24 cellular contexts compared by ENCODE assay signal in genomic region chr2:158297120-158297519, GRCh38.
A peak's percentile ranks its signal among the peaks of the same experiment; 100 is the strongest.
DNase-seq lines count a peak whose midpoint lies in the region; ATAC-seq, FAIRE-seq and TF ChIP-seq lines count a peak whose summit lies in the region.
"Had no signal": no experiment of that assay in that cellular context is flagged by ENCODE, and none has a peak within 500 bp of the region (broad histone marks: within the 10 kb centered on the region; RNA-seq: fewer than 3 reads in every experiment).

No MANE protein-coding gene starts in this region.

- no peak for FAIRE-seq in HepG2 (lab: Jason Lieb, UNC)
- FAIRE-seq in bronchial epithelial cell (lab: Jason Lieb, UNC) = no peak
- FAIRE-seq: A204.1, G401.6, GM12892, H54 had no signal

- TF ChIP-seq POLR2A in HepG2 (IDR thresholded peaks at IDR 0.05; ENCODE audit: insufficient read depth in 1 of 2, low read depth in 2 of 2, low read length in 2 of 2) (no peak), right lobe of liver (IDR thresholded peaks at IDR 0.05) (no peak)

- no peak overlapping the region for H2AFZ ChIP-seq in HepG2 (ENCODE audit: low read length)

- ATAC-seq in HepG2 (no peak), right lobe of liver (no peak)
- ATAC-seq: CD8-positive, alpha-beta T cell had no signal

- no peaks in the 10 kb centered on the region for H3K79me2 ChIP-seq in HepG2 (ENCODE audit: insufficient read depth, low read length)

- TF ChIP-seq EP300 in HepG2 (IDR thresholded peaks at IDR 0.05; ENCODE audit: low read depth in 2 of 2, low read length in 2 of 2) (no peak), HepG2 (CRISPR knock-in tag; IDR thresholded peaks at IDR 0.05; ENCODE audit: borderline replicate concordance) (no peak)

- H3K4me1 ChIP-seq in HepG2 (ENCODE audit: insufficient read depth, low read length) (peaks cover 12% of the 10 kb centered on the region), right lobe of liver (no peaks in the 10 kb centered on the region)
- H3K4me1 ChIP-seq: BLaER1, Caco-2, HAP-1 had no signal

- TF ChIP-seq CTCF in HepG2 (CRISPR knock-in tag; IDR thresholded peaks at IDR 0.05) (no peak), right lobe of liver (IDR thresholded peaks at IDR 0.05) (no peak), bronchial epithelial cell (IDR thresholded peaks at IDR 0.05; ENCODE audit: insufficient read depth, low read length, severe bottlenecking) (no peak)

- POLR2A ChIA-PET in HepG2 (lab: Yijun Ruan, JAX) = no interaction called here
- POLR2A ChIA-PET in activated CD4-positive, alpha-beta memory T cell treated with anti-CD3 and anti-CD28 coated beads for 36 hours (lab: Charles Lee) = no interaction called here

- in situ Hi-C loops in HepG2 (cut with HindIII; ENCODE audit: extremely low pct_ligation_motif_present, low pct_unique_long_range_greater_than_20kb) = no loop called here

- H3K27me3 ChIP-seq in HepG2 (ENCODE audit: control insufficient read depth in 1 of 2, insufficient read depth in 2 of 2, low read length in 2 of 2) = no peaks in the 10 kb centered on the region; a peak in 2 of 5 replicates
- H3K27me3 ChIP-seq in right lobe of liver = no peaks in the 10 kb centered on the region
- H3K27me3 ChIP-seq in bronchial epithelial cell (ENCODE audit: control insufficient read depth, insufficient read depth, low read length) = no peaks in the 10 kb centered on the region
- H3K27me3 ChIP-seq: BLaER1 had no signal

- CTCF ChIA-PET in HepG2 (lab: Yijun Ruan, JAX; ENCODE audit: low intra/inter-chr PET ratio, low total read pairs) = no interaction called here
- CTCF ChIA-PET in activated CD4-positive, alpha-beta memory T cell treated with anti-CD3 and anti-CD28 coated beads for 36 hours (lab: Charles Lee) = no interaction called here

- no peaks in the 10 kb centered on the region for H4K20me1 ChIP-seq in HepG2 (ENCODE audit: insufficient read depth, low read length)
- H4K20me1 ChIP-seq: BLaER1 had no signal

- DNase-seq in NCI-H146 (lab: John Stamatoyannopoulos, UW) (peak; percentile 18), NCI-H146 treated with DMSO at 0.1 percent for 48 hours (lab: John Stamatoyannopoulos, UW; ENCODE audit: unreplicated experiment) (no peak), HepG2 (ENCODE audit: low spot score) (no peak), right lobe of liver (no peak), bronchial epithelial cell (ENCODE audit: low read depth) (peak; percentile 27), kidney glomerular epithelial cell (lab: John Stamatoyannopoulos, UW) (no peak)
- DNase-seq in activated CD4-positive, alpha-beta T cell treated with anti-CD3 and anti-CD28 coated beads for 4 hours = no peak
- no peak for DNase-seq in activated CD4-positive, alpha-beta memory T cell treated with anti-CD3 and anti-CD28 coated beads for 36 hours
- DNase-seq: Caco-2; CD4-positive, CD25-positive, alpha-beta regulatory T cell; CD8-positive, alpha-beta T cell; DMS153; DND-41; GOT3 had no signal

- no peaks in the 10 kb centered on the region for H3K36me3 ChIP-seq in HepG2 (replicated peaks in 1 of 2; ENCODE audit: control insufficient read depth in 1 of 2, insufficient read depth in 2 of 2, low read length in 2 of 2)
- H3K36me3 ChIP-seq in right lobe of liver = no peaks in the 10 kb centered on the region
- no peaks in the 10 kb centered on the region for H3K36me3 ChIP-seq in bronchial epithelial cell (ENCODE audit: control insufficient read depth, insufficient read depth, low read length)
- H3K36me3 ChIP-seq: BLaER1, HAP-1 had no signal

- no peaks in the 10 kb centered on the region for H3K4me1 Mint-ChIP-seq in activated CD4-positive, alpha-beta memory T cell treated with anti-CD3 and anti-CD28 coated beads for 36 hours (ENCODE audit: low read depth)
- H3K4me1 Mint-ChIP-seq: B cell; CD4-positive, CD25-positive, alpha-beta regulatory T cell had no signal

- H3K36me3 Mint-ChIP-seq in activated CD4-positive, alpha-beta memory T cell treated with anti-CD3 and anti-CD28 coated beads for 36 hours = no peaks in the 10 kb centered on the region
- H3K36me3 Mint-ChIP-seq: CD4-positive, CD25-positive, alpha-beta regulatory T cell; CD8-positive, alpha-beta T cell had no signal

- H3K27me3 Mint-ChIP-seq in activated CD4-positive, alpha-beta memory T cell treated with anti-CD3 and anti-CD28 coated beads for 36 hours = peaks cover 2% of the 10 kb centered on the region
- H3K27me3 Mint-ChIP-seq: B cell; CD4-positive, CD25-positive, alpha-beta regulatory T cell had no signal

- H3K9me3 ChIP-seq in HepG2 (ENCODE audit: low read length) (no peaks in the 10 kb centered on the region), right lobe of liver (peaks cover 0 to 7% (median 0%) of the 10 kb centered on the region in 4 donors)
- H3K9me3 ChIP-seq: Caco-2, HAP-1 had no signal

- H3K27ac Mint-ChIP-seq in activated CD4-positive, alpha-beta memory T cell treated with anti-CD3 and anti-CD28 coated beads for 36 hours = no peak overlapping the region
- H3K27ac Mint-ChIP-seq: B cell; CD4-positive, CD25-positive, alpha-beta regulatory T cell; CD8-positive, alpha-beta T cell; HFFc6 had no signal

- intact Hi-C loops in HepG2 (cut with micrococcal nuclease; ENCODE audit: unreplicated experiment) (loop anchor here (10.0 kb wide), 1 partner anchor 678 kb away; no protein-coding TSS in a partner anchor), right lobe of liver (cut with DNase I) (no loop called here)
- intact Hi-C loops in activated CD4-positive, alpha-beta memory T cell treated with anti-CD3 and anti-CD28 coated beads for 36 hours (cut with micrococcal nuclease) = no loop called here

- no peak overlapping the region for H3K9ac ChIP-seq in HepG2 (ENCODE audit: insufficient read depth, low read depth, low read length)
- H3K9ac ChIP-seq: BLaER1 had no signal

- H3K4me3 ChIP-seq in HepG2 (replicated peaks in 1 of 3; ENCODE audit: insufficient read depth in 1 of 3, low read depth in 2 of 3, low read length in 3 of 3) (no peak overlapping the region), right lobe of liver (no peak overlapping the region), bronchial epithelial cell (ENCODE audit: low read depth, low read length) (no peak overlapping the region)
- H3K4me3 ChIP-seq: BLaER1, HAP-1 had no signal

- no peak overlapping the region for H3K4me2 ChIP-seq in HepG2 (ENCODE audit: low read depth, low read length)
- H3K4me2 ChIP-seq: BLaER1 had no signal

- no TSS peak for BruUV-seq in HepG2 (replicated peaks; lab: Mats Ljungman, UMichigan)

- H3K4me3 Mint-ChIP-seq in activated CD4-positive, alpha-beta memory T cell treated with anti-CD3 and anti-CD28 coated beads for 36 hours = no peak overlapping the region
- H3K4me3 Mint-ChIP-seq: B cell; CD4-positive, CD25-positive, alpha-beta regulatory T cell; CD8-positive, alpha-beta T cell; HFFc6 had no signal

- H3K27ac ChIP-seq in HepG2 (ENCODE audit: extremely low read length, insufficient read depth, low read length) (no peak overlapping the region), right lobe of liver (no peak overlapping the region)
- H3K27ac ChIP-seq: 22Rv1, BLaER1, C4-2B had no signal

- H3K9me3 Mint-ChIP-seq in activated CD4-positive, alpha-beta memory T cell treated with anti-CD3 and anti-CD28 coated beads for 36 hours = peaks cover 6% of the 10 kb centered on the region
- H3K9me3 Mint-ChIP-seq: CD8-positive, alpha-beta T cell; HFFc6 had no signal

- 2% methylated on average over 2 of the region's 2 CpGs for WGBS in HepG2 (ENCODE audit: low lambda C conversion rate)
- 37% methylated on average over 2 of the region's 2 CpGs for WGBS in right lobe of liver (ENCODE audit: insufficient coverage, low coverage, low lambda C conversion rate, missing lambda C conversion rate)

- no peak for TF ChIP-seq RAD21 in HepG2 (CRISPR knock-in tag; IDR thresholded peaks at IDR 0.05)

TF ChIP-seq in HepG2, 621 proteins besides CTCF, POLR2A, EP300 and RAD21:
- TF ChIP-seq ATF7 (IDR thresholded peaks at IDR 0.05) (peak; percentile 82), ATF7 (CRISPR knock-in tag; IDR thresholded peaks at IDR 0.05) (no peak), FOXA1 (IDR thresholded peaks at IDR 0.05) (no peak), FOXA1 (CRISPR knock-in tag; IDR thresholded peaks at IDR 0.05) (no peak), CBX2 (IDR thresholded peaks at IDR 0.05; ENCODE audit: low read depth, low read length) (no peak), CBX2 (CRISPR knock-in tag; IDR thresholded peaks at IDR 0.05; ENCODE audit: low read depth) (no peak), CREB1 (IDR thresholded peaks at IDR 0.05) (peak; percentile 91), CREB1 (CRISPR knock-in tag; IDR thresholded peaks at IDR 0.05) (no peak), DR1 (CRISPR knock-in tag; IDR thresholded peaks at IDR 0.05) (no peak)
- TF ChIP-seq, protein P1, sequence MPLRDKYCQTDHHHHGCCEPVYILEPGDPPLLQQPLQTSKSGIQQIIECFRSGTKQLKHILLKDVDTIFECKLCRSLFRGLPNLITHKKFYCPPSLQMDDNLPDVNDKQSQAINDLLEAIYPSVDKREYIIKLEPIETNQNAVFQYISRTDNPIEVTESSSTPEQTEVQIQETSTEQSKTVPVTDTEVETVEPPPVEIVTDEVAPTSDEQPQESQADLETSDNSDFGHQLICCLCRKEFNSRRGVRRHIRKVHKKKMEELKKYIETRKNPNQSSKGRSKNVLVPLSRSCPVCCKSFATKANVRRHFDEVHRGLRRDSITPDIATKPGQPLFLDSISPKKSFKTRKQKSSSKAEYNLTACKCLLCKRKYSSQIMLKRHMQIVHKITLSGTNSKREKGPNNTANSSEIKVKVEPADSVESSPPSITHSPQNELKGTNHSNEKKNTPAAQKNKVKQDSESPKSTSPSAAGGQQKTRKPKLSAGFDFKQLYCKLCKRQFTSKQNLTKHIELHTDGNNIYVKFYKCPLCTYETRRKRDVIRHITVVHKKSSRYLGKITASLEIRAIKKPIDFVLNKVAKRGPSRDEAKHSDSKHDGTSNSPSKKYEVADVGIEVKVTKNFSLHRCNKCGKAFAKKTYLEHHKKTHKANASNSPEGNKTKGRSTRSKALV (CRISPR knock-in tag; IDR thresholded peaks at IDR 0.05) = no peak
TF ChIP-seq in HepG2: peak in this region for 2.

Comparison
In these comparisons a context has a peak if more than half of its experiments do, and no peak if none do; other contexts are left out.
1. DNase-seq: peak in NCI-H146 (single experiment) and bronchial epithelial cell (single experiment); none in NCI-H146 treated with DMSO at 0.1 percent for 48 hours (single experiment), HepG2 (single experiment), right lobe of liver (0 of 3), activated CD4-positive, alpha-beta T cell treated with anti-CD3 and anti-CD28 coated beads for 4 hours (0 of 2), kidney glomerular epithelial cell (single experiment) and activated CD4-positive, alpha-beta memory T cell treated with anti-CD3 and anti-CD28 coated beads for 36 hours (single experiment).